19 cellular contexts compared by ENCODE assay signal in the genomic region with DNA sequence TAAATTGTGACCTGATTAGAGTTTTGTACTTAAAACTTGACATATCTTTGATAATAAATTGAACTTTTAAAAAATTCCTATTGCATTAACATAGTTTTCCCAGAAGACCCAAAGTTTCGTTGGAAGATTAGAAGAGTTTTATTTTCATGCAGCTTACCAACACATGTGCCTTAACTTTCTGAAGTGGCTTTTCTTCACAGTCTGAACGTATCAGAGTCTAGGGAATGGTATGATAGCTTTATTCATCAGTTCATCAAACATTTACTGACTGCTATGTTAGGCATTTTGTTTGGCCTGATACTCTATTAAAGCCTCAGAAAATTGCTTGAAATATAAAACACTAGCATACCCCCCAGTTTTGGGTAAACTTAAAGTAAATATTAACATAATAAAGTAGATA.
"Had no signal": no experiment of that assay in that cellular context is flagged by ENCODE, and none has a peak within 500 bp of the region (broad histone marks: within the 10 kb centered on the region; RNA-seq: fewer than 3 reads in every experiment).

No MANE protein-coding gene starts in this region.

- H3K4me1 Mint-ChIP-seq: activated naive CD4-positive, alpha-beta T cell treated with anti-CD3 and anti-CD28 coated beads, Interleukin-2, amount 10 ng/mL, durations not matched to agents 7 days and 5 days had no signal

- H3K4me1 ChIP-seq: uterus had no signal

- H3K36me3 ChIP-seq: tibial nerve, uterus had no signal

- H3K27me3 ChIP-seq: cardiac muscle cell, tibial nerve, uterus had no signal

- H3K4me3 ChIP-seq: cardiac muscle cell, mucosa of descending colon, tibial nerve, uterus had no signal

- H3K4me3 Mint-ChIP-seq: activated naive CD4-positive, alpha-beta T cell treated with anti-CD3 and anti-CD28 coated beads, Interleukin-2, amount 10 ng/mL, durations not matched to agents 7 days and 5 days; naive thymus-derived CD4-positive, alpha-beta T cell; stimulated activated memory B cell treated with anti-CD40 and anti-IgM and Interleukin-4, amounts not matched to agents 10 μg/mL and 1 μg/mL and 100 μg/mL, for 72 hours had no signal

- H3K9me3 Mint-ChIP-seq: activated naive CD4-positive, alpha-beta T cell treated with anti-CD3 and anti-CD28 coated beads, Interleukin-2, amount 10 ng/mL, durations not matched to agents 7 days and 5 days; naive thymus-derived CD4-positive, alpha-beta T cell; stimulated activated memory B cell treated with anti-CD40 and anti-IgM and Interleukin-4, amounts not matched to agents 10 μg/mL and 1 μg/mL and 100 μg/mL, for 72 hours had no signal

- H3K27ac Mint-ChIP-seq: activated naive CD4-positive, alpha-beta T cell treated with anti-CD3 and anti-CD28 coated beads, Interleukin-2, amount 10 ng/mL, durations not matched to agents 7 days and 5 days; stimulated activated memory B cell treated with anti-CD40 and anti-IgM and Interleukin-4, amounts not matched to agents 10 μg/mL and 1 μg/mL and 100 μg/mL, for 72 hours had no signal

- H3K27me3 Mint-ChIP-seq: activated naive CD4-positive, alpha-beta T cell treated with anti-CD3 and anti-CD28 coated beads, Interleukin-2, amount 10 ng/mL, durations not matched to agents 7 days and 5 days; naive thymus-derived CD4-positive, alpha-beta T cell; stimulated activated memory B cell treated with anti-CD40 and anti-IgM and Interleukin-4, amounts not matched to agents 10 μg/mL and 1 μg/mL and 100 μg/mL, for 72 hours had no signal

- DNase-seq: activated CD4-positive, alpha-beta T cell treated with anti-CD3 and anti-CD28 coated beads, Interleukin-2, amount 50 U/mL, for 4 hours; activated CD4-positive, CD25-positive, alpha-beta regulatory T cell treated with anti-CD3 and anti-CD28 coated beads, Interleukin-2, amount 50 U/mL, for 72 hours; activated naive CD4-positive, alpha-beta T cell treated with anti-CD3 and anti-CD28 coated beads, Interleukin-2, amount 10 ng/mL, durations not matched to agents 7 days and 5 days; activated T-cell treated with anti-CD3 and anti-CD28 coated beads for 4 hours; foreskin fibroblast; glutamatergic neuron; left colon; mammary epithelial cell; mucosa of descending colon; naive thymus-derived CD4-positive, alpha-beta T cell; retina; stimulated activated CD4-positive, alpha-beta T cell treated with anti-CD3 and anti-CD28 coated beads, Interleukin-2, amount 100 ng/mL, for 48 hours; T-helper 1 cell; T1000; uterus had no signal

- ATAC-seq: esophagus mucosa; left colon; mucosa of descending colon; naive thymus-derived CD4-positive, alpha-beta T cell; stimulated activated memory B cell treated with anti-CD40 and anti-IgM and Interleukin-4, amounts not matched to agents 10 μg/mL and 1 μg/mL and 100 μg/mL, for 72 hours had no signal

- H3K9me3 ChIP-seq: mucosa of descending colon, tibial nerve, uterus had no signal

- H3K27ac ChIP-seq: cardiac muscle cell, tibial nerve, uterus had no signal
